ENCODE assay signal across 9 cellular contexts in genomic region chr17:28760987-28761562, GRCh38. TPM values are rescaled to one million over a fixed set of nuclear protein-coding genes. Genes with fewer than 3 reads are reported as not detected.
DNase-seq lines count a peak whose midpoint lies in the region; ATAC-seq and TF ChIP-seq lines count a peak whose summit lies in the region.
"Had no signal": no experiment of that assay in that cellular context is flagged by ENCODE, and none has a peak within 500 bp of the region (broad histone marks: within the 10 kb centered on the region; RNA-seq: fewer than 3 reads in every experiment).

No MANE protein-coding gene starts in this region.

- H3K4me3 Mint-ChIP-seq in CD14-positive monocyte: no peak overlapping the region
- H3K4me3 Mint-ChIP-seq: activated naive CD8-positive, alpha-beta T cell had no signal

- no peaks in the 10 kb centered on the region for H3K27me3 ChIP-seq in right lobe of liver

- no peaks in the 10 kb centered on the region for H3K9me3 ChIP-seq in right lobe of liver

- peaks cover 24% of the 10 kb centered on the region for H3K4me1 Mint-ChIP-seq in CD14-positive monocyte

- no peaks in the 10 kb centered on the region for H3K27me3 Mint-ChIP-seq in CD14-positive monocyte (ENCODE audit: low read depth in 3 of 3)
- H3K27me3 Mint-ChIP-seq: activated naive CD8-positive, alpha-beta T cell had no signal

- H3K27ac ChIP-seq in right lobe of liver: no peak overlapping the region

- intact Hi-C loops in CD14-positive monocyte (cut with micrococcal nuclease): loop anchor here (10.0 kb wide), 3 partner anchors 74 to 354 kb away; partner anchors contain the start of gene ERAL1 (in 1 of the 2)
- intact Hi-C loops in right lobe of liver (cut with DNase I): loop anchor here in 1 of 2 donors (10.0 kb wide), 1 partner anchor 94 kb away; the partner anchor contains the start of gene ERAL1

- no peak for TF ChIP-seq CTCF in CD14-positive monocyte (IDR thresholded peaks at IDR 0.05)
- no peak for TF ChIP-seq CTCF in right lobe of liver (IDR thresholded peaks at IDR 0.05)

- H3K4me3 ChIP-seq in right lobe of liver: no peak overlapping the region

- DNase-seq in CD14-positive monocyte (ENCODE audit: low spot score) (peak; percentile 78), NCI-H146 treated with DMSO at 0.1 percent for 48 hours (lab: John Stamatoyannopoulos, UW; ENCODE audit: unreplicated experiment) (peak; percentile 30), T47D (ENCODE audit: low read depth in 1 of 2, low spot score in 1 of 2) (peak; percentile 68 to 70), right lobe of liver (peak; percentile 86 to 87 (median 87)), NCI-H446 (lab: John Stamatoyannopoulos, UW) (no peak)
- no peak for DNase-seq in stimulated activated CD4-positive, alpha-beta T cell treated with anti-CD3 and anti-CD28 coated beads, Interleukin-4, amount 100 ng/mL, for 4 hours

- peaks cover 0 to 11% (median 0%) of the 10 kb centered on the region in 4 donors for H3K4me1 ChIP-seq in right lobe of liver

- no peak for TF ChIP-seq POLR2A in right lobe of liver (IDR thresholded peaks at IDR 0.05)

- 32% methylated on average over 6 of the region's 7 CpGs for WGBS in right lobe of liver (ENCODE audit: insufficient coverage, low coverage, low lambda C conversion rate, missing lambda C conversion rate)

- peak overlapping the region in 6 of 7 donors; percentile 40 to 83 (median 66) for H3K27ac Mint-ChIP-seq in CD14-positive monocyte
- H3K27ac Mint-ChIP-seq: activated naive CD8-positive, alpha-beta T cell had no signal

- no peaks in the 10 kb centered on the region for H3K9me3 Mint-ChIP-seq in CD14-positive monocyte

- peaks cover 0 to 15% (median 0%) of the 10 kb centered on the region in 4 donors for H3K36me3 ChIP-seq in right lobe of liver

- ATAC-seq in right lobe of liver (peak; percentile 70 to 91 (median 78)), HG03521 (IDR thresholded peaks at IDR 0.05; ENCODE audit: unreplicated experiment) (no peak), HG02588 (IDR thresholded peaks at IDR 0.05; ENCODE audit: unreplicated experiment) (no peak)

- peaks cover 34 to 45% of the 10 kb centered on the region in 2 donors for H3K36me3 Mint-ChIP-seq in CD14-positive monocyte

- in situ Hi-C loops in T47D (cut with HindIII; ENCODE audit: low pct_unique_long_range_greater_than_20kb, low sequenced_read_pairs): no loop called here

RNA-seq across cellular contexts. Expression of gene TRAF4, which starts 17.3 kb away (rescaled TPM):
- 1 to 10 TPM in 1 of 2 donors, under 1 TPM in 1; 0.33 to 1.0 TPM for polyA plus RNA-seq in CD14-positive monocyte
- total RNA-seq in right lobe of liver: 10 to 100 TPM; 26.4 to 55.2 (median 42.3) TPM

RNA-seq across cellular contexts. Expression of gene NEK8, which starts 32.5 kb away (rescaled TPM):
- 1 to 10 TPM; 2.7 to 3.1 TPM for polyA plus RNA-seq in CD14-positive monocyte
- 1 to 10 TPM; 1.6 to 5.4 (median 3.2) TPM for total RNA-seq in right lobe of liver

RNA-seq across cellular contexts. Expression of gene TLCD1, which starts 35.0 kb away (rescaled TPM):
- not detected for polyA plus RNA-seq in CD14-positive monocyte
- total RNA-seq in right lobe of liver: 10 to 100 TPM in 1 of 6 experiments, 1 to 10 TPM in 5; 2.9 to 11.0 (median 7.0) TPM

RNA-seq across cellular contexts. Expression of gene RPL23A, which starts 41.3 kb away (rescaled TPM):
- polyA plus RNA-seq in CD14-positive monocyte: 1,000 to 10,000 TPM; 1,152 to 1,304 TPM
- 100 to 1,000 TPM; 212 to 464 (median 362) TPM for total RNA-seq in right lobe of liver

RNA-seq across cellular contexts. Expression of gene RAB34, which starts 43.4 kb away (rescaled TPM):
- polyA plus RNA-seq in CD14-positive monocyte: 10 to 100 TPM; 66.7 to 79.1 TPM
- total RNA-seq in right lobe of liver: 10 to 100 TPM in 1 of 6 experiments, 1 to 10 TPM in 5; 2.5 to 12.5 (median 4.7) TPM

Comparison
In these comparisons a context has a peak if more than half of its experiments do, and no peak if none do; other contexts are left out.
1. DNase-seq: peak in CD14-positive monocyte (single experiment), NCI-H146 treated with DMSO at 0.1 percent for 48 hours (single experiment), T47D (2 of 2) and right lobe of liver (3 of 3); none in stimulated activated CD4-positive, alpha-beta T cell treated with anti-CD3 and anti-CD28 coated beads, Interleukin-4, amount 100 ng/mL, for 4 hours (0 of 2) and NCI-H446 (0 of 2).
2. ATAC-seq: peak in right lobe of liver (4 of 4); none in HG03521 (single experiment) and HG02588 (single experiment).